ENCODE assay signal across 24 cellular contexts in the genomic region with DNA sequence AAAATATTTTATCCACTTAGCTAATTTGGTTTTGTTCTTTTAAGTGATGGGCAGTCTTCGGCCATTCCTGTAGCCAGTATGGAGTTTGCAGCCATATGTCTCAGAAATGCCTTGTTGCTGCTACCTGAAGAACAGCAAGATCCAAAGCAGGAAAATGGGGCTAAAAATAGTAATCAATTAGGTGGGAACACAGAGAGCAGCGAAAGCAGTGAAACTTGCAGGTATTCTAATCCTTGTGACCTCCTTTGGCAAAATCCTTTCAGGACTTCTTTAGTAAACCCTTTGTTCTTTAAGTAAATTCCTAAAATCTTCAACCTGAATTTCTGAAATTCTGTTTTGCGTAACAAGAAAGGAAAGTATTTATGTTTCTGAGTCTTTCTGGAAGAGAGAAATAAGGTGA.
"Had no signal": no experiment of that assay in that cellular context is flagged by ENCODE, and none has a peak within 500 bp of the region (broad histone marks: within the 10 kb centered on the region; RNA-seq: fewer than 3 reads in every experiment).

No MANE protein-coding gene starts in this region.

- H3K9me3 Mint-ChIP-seq: activated CD4-positive, alpha-beta memory T cell treated with anti-CD3 and anti-CD28 coated beads, Interleukin-2, amount 10 ng/mL, durations not matched to agents 7 days and 5 days; activated CD4-positive, alpha-beta T cell treated with anti-CD3 and anti-CD28 coated beads, Interleukin-2, amount 10 ng/mL, durations not matched to agents 7 days and 5 days; activated T-cell treated with anti-CD3 and anti-CD28 coated beads, Interleukin-2, amount 50 U/mL, for 24 hours; immature natural killer cell; naive thymus-derived CD4-positive, alpha-beta T cell had no signal

- H3K27me3 ChIP-seq: esophagus muscularis mucosa, foreskin keratinocyte, heart right ventricle, right lobe of liver, testis, transverse colon had no signal

- DNase-seq: activated CD4-positive, alpha-beta memory T cell treated with anti-CD3 and anti-CD28 coated beads, Interleukin-2, amount 10 ng/mL, durations not matched to agents 7 days and 5 days; activated CD4-positive, alpha-beta T cell treated with anti-CD3 and anti-CD28 coated beads for 1 hour; activated CD4-positive, alpha-beta T cell treated with anti-CD3 and anti-CD28 coated beads, Interleukin-2, amount 10 ng/mL, durations not matched to agents 7 days and 5 days; activated CD8-positive, alpha-beta memory T cell treated with anti-CD3 and anti-CD28 coated beads, Interleukin-2, amount 50 U/mL, for 48 hours; activated gamma-delta T cell; activated naive CD4-positive, alpha-beta T cell treated with anti-CD3 and anti-CD28 coated beads, Interleukin-2, amount 50 U/mL, for 16 hours; activated T-cell treated with anti-CD3 and anti-CD28 coated beads, Interleukin-2, amount 50 U/mL, for 24 hours; amniotic stem cell; central memory CD4-positive, alpha-beta T cell; foreskin keratinocyte; heart right ventricle; immature natural killer cell; kidney; midbrain; naive thymus-derived CD4-positive, alpha-beta T cell; posterior cingulate gyrus; right lobe of liver; stimulated activated CD4-positive, alpha-beta T cell treated with anti-CD3 and anti-CD28 coated beads, Interleukin-2, amount 100 ng/mL, for 48 hours; stimulated activated naive CD8-positive, alpha-beta T cell treated with anti-CD3 and anti-CD28 coated beads, Interleukin-15, Interleukin-2, amounts not matched to agents 100 U/mL and 50 U/mL, for 24 hours; T-helper 9 cell; testis; transverse colon had no signal

- H3K4me3 Mint-ChIP-seq: activated CD4-positive, alpha-beta memory T cell treated with anti-CD3 and anti-CD28 coated beads, Interleukin-2, amount 10 ng/mL, durations not matched to agents 7 days and 5 days; activated CD4-positive, alpha-beta T cell treated with anti-CD3 and anti-CD28 coated beads, Interleukin-2, amount 10 ng/mL, durations not matched to agents 7 days and 5 days; activated T-cell treated with anti-CD3 and anti-CD28 coated beads, Interleukin-2, amount 50 U/mL, for 24 hours; immature natural killer cell; naive thymus-derived CD4-positive, alpha-beta T cell had no signal

- H3K27ac ChIP-seq: esophagus muscularis mucosa, foreskin keratinocyte, heart right ventricle, right lobe of liver, testis, transverse colon, VCaP had no signal

- H3K27ac Mint-ChIP-seq: activated CD4-positive, alpha-beta memory T cell treated with anti-CD3 and anti-CD28 coated beads, Interleukin-2, amount 10 ng/mL, durations not matched to agents 7 days and 5 days; activated CD4-positive, alpha-beta T cell treated with anti-CD3 and anti-CD28 coated beads, Interleukin-2, amount 10 ng/mL, durations not matched to agents 7 days and 5 days; activated T-cell treated with anti-CD3 and anti-CD28 coated beads, Interleukin-2, amount 50 U/mL, for 24 hours; immature natural killer cell had no signal

- H3K27me3 Mint-ChIP-seq: activated CD4-positive, alpha-beta memory T cell treated with anti-CD3 and anti-CD28 coated beads, Interleukin-2, amount 10 ng/mL, durations not matched to agents 7 days and 5 days; activated CD4-positive, alpha-beta T cell treated with anti-CD3 and anti-CD28 coated beads, Interleukin-2, amount 10 ng/mL, durations not matched to agents 7 days and 5 days; activated T-cell treated with anti-CD3 and anti-CD28 coated beads, Interleukin-2, amount 50 U/mL, for 24 hours; naive thymus-derived CD4-positive, alpha-beta T cell had no signal

- H3K4me1 ChIP-seq: esophagus muscularis mucosa, foreskin keratinocyte, heart right ventricle, right lobe of liver, testis, transverse colon had no signal

- H3K4me3 ChIP-seq: esophagus muscularis mucosa, heart right ventricle, right lobe of liver, testis, transverse colon had no signal

- H3K4me1 Mint-ChIP-seq: activated CD4-positive, alpha-beta memory T cell treated with anti-CD3 and anti-CD28 coated beads, Interleukin-2, amount 10 ng/mL, durations not matched to agents 7 days and 5 days; activated CD4-positive, alpha-beta T cell treated with anti-CD3 and anti-CD28 coated beads, Interleukin-2, amount 10 ng/mL, durations not matched to agents 7 days and 5 days had no signal

- H3K9me3 ChIP-seq: esophagus muscularis mucosa, heart right ventricle, right lobe of liver, testis, transverse colon had no signal

- ATAC-seq: foreskin keratinocyte; heart right ventricle; naive thymus-derived CD4-positive, alpha-beta T cell; right lobe of liver; stimulated activated naive CD8-positive, alpha-beta T cell treated with anti-CD3 and anti-CD28 coated beads, Interleukin-15, Interleukin-2, amounts not matched to agents 100 U/mL and 50 U/mL, for 24 hours had no signal
